Comparison of ENCODE assay signal across 5 cellular contexts in genomic region chr9:123301936-123302335, GRCh38. TPM values are rescaled to one million over a fixed set of nuclear protein-coding genes. Genes with fewer than 3 reads are reported as not detected.
"Had no signal": no experiment of that assay in that cellular context is flagged by ENCODE, and none has a peak within 500 bp of the region (broad histone marks: within the 10 kb centered on the region; RNA-seq: fewer than 3 reads in every experiment).

No MANE protein-coding gene starts in this region.

RNA-seq across cellular contexts. Expression of gene CRB2, which starts 54.1 kb away (rescaled TPM):
- total RNA-seq: HT1080, IMR-90, NCI-H460, PC-9, RPMI7951 had no signal
- polyA plus RNA-seq: IMR-90 had no signal
